23 cellular contexts compared by ENCODE assay signal in genomic region chr4:155541716-155542115, GRCh38.
A peak's percentile ranks its signal among the peaks of the same experiment; 100 is the strongest.
DNase-seq lines count a peak whose midpoint lies in the region; ATAC-seq and TF ChIP-seq lines count a peak whose summit lies in the region.
"Had no signal": no experiment of that assay in that cellular context is flagged by ENCODE, and none has a peak within 500 bp of the region (broad histone marks: within the 10 kb centered on the region; RNA-seq: fewer than 3 reads in every experiment).

No MANE protein-coding gene starts in this region.

- no peaks in the 10 kb centered on the region for H3K9me3 Mint-ChIP-seq in activated naive CD8-positive, alpha-beta T cell treated with anti-CD3 and anti-CD28 coated beads for 36 hours
- H3K9me3 Mint-ChIP-seq: CD4-positive, alpha-beta T cell; T-cell had no signal

- no peaks in the 10 kb centered on the region for H3K36me3 ChIP-seq in Loucy (ENCODE audit: insufficient read depth, low read length)
- H3K36me3 ChIP-seq: BLaER1 treated with 17β-estradiol and CSF1 and Interleukin-3, amounts not matched to agents 10 nM and 100 nM had no signal

- no peaks in the 10 kb centered on the region for H4K20me1 ChIP-seq in Loucy (ENCODE audit: insufficient read depth, low read length, poor library complexity, severe bottlenecking)
- H4K20me1 ChIP-seq: BLaER1 treated with 17β-estradiol and CSF1 and Interleukin-3, amounts not matched to agents 10 nM and 100 nM had no signal

- peaks cover 21% of the 10 kb centered on the region for H3K4me1 ChIP-seq in Loucy (ENCODE audit: insufficient read depth, low read length, poor library complexity, severe bottlenecking)

- ATAC-seq in GM18517 (IDR thresholded peaks at IDR 0.05; ENCODE audit: unreplicated experiment) = no peak
- ATAC-seq: HCT116, PC-3, T-cell had no signal

- no peaks in the 10 kb centered on the region for H3K9me3 ChIP-seq in Loucy (ENCODE audit: insufficient read depth, low read depth, low read length)
- H3K9me3 ChIP-seq: BLaER1 treated with 17β-estradiol and CSF1 and Interleukin-3, amounts not matched to agents 10 nM and 100 nM had no signal

- peaks cover 4% of the 10 kb centered on the region for H3K27me3 Mint-ChIP-seq in activated naive CD8-positive, alpha-beta T cell treated with anti-CD3 and anti-CD28 coated beads for 36 hours

- H3K27ac Mint-ChIP-seq in activated naive CD8-positive, alpha-beta T cell treated with anti-CD3 and anti-CD28 coated beads for 36 hours = no peak overlapping the region
- H3K27ac Mint-ChIP-seq: CD4-positive, alpha-beta T cell; T-cell had no signal

- no peak overlapping the region for H3K4me2 ChIP-seq in Loucy (ENCODE audit: low read depth, low read length, poor library complexity, severe bottlenecking)
- H3K4me2 ChIP-seq: BLaER1 treated with 17β-estradiol and CSF1 and Interleukin-3, amounts not matched to agents 10 nM and 100 nM had no signal

- no peaks in the 10 kb centered on the region for H3K79me2 ChIP-seq in Loucy (ENCODE audit: insufficient read depth, low read length)

- H3K4me3 Mint-ChIP-seq in activated naive CD8-positive, alpha-beta T cell treated with anti-CD3 and anti-CD28 coated beads for 36 hours = no peak overlapping the region
- H3K4me3 Mint-ChIP-seq: CD4-positive, alpha-beta T cell; T-cell had no signal

- H3K27me3 ChIP-seq in Loucy (ENCODE audit: insufficient read depth, low read length, poor library complexity, severe bottlenecking) = no peaks in the 10 kb centered on the region
- H3K27me3 ChIP-seq: BLaER1 treated with 17β-estradiol and CSF1 and Interleukin-3, amounts not matched to agents 10 nM and 100 nM had no signal

- H2AFZ ChIP-seq in Loucy (ENCODE audit: low read length) = 0 out of 2 replicates have a peak overlapping the region, but pooled peaks have one; percentile 11

- no peaks in the 10 kb centered on the region for H3F3A ChIP-seq in Loucy (ENCODE audit: low read depth)

- H3K9ac ChIP-seq in Loucy (ENCODE audit: low read depth, low read length, poor library complexity, severe bottlenecking) = no peak overlapping the region
- H3K9ac ChIP-seq: BLaER1 treated with 17β-estradiol and CSF1 and Interleukin-3, amounts not matched to agents 10 nM and 100 nM had no signal

- H3K4me3 ChIP-seq in Loucy (ENCODE audit: low read length, poor library complexity, severe bottlenecking) = no peak overlapping the region
- H3K4me3 ChIP-seq: BLaER1 treated with 17β-estradiol and CSF1 and Interleukin-3, amounts not matched to agents 10 nM and 100 nM had no signal

- no peaks in the 10 kb centered on the region for H3K36me3 Mint-ChIP-seq in activated naive CD8-positive, alpha-beta T cell treated with anti-CD3 and anti-CD28 coated beads for 36 hours
- H3K36me3 Mint-ChIP-seq: T-cell had no signal

- no peaks in the 10 kb centered on the region for H3K9me2 ChIP-seq in Loucy (replicated peaks; ENCODE audit: low read depth, low read length)

- no peak for TF ChIP-seq CTCF in Loucy (conservative IDR thresholded peaks at IDR 0.05; ENCODE audit: low read length)

- peak; percentile 22 for DNase-seq in EH (ENCODE audit: low read depth)
- DNase-seq in amniotic epithelial cell (ENCODE audit: low read depth) = peak; percentile 69
- DNase-seq in fibroblast of peridontal ligament (ENCODE audit: extremely low read depth) = peak; percentile 8
- no peak for DNase-seq in GM19240 (ENCODE audit: insufficient read length, low spot score)
- no peak for DNase-seq in activated naive CD8-positive, alpha-beta T cell treated with anti-CD3 and anti-CD28 coated beads for 36 hours
- no peak for DNase-seq in mesenteric fat pad (ENCODE audit: low spot score)
- DNase-seq: AML-193; CD4-positive, alpha-beta T cell; KBM-7; NCI-H1092 treated with DMSO at 0.1 percent for 48 hours; NCI-H1436; NCI-H187; NCI-H2081 treated with DMSO at 0.1 percent for 48 hours; NCI-H524 treated with DMSO at 0.1 percent for 48 hours; NCI-H82; NK-92 treated with Interleukin-12 subunit alpha and Interleukin-12 subunit beta, amount 100 ng/mL, for 24 hours; PC-3; SHP77; T-cell had no signal

- no peaks in the 10 kb centered on the region for H3K4me1 Mint-ChIP-seq in activated naive CD8-positive, alpha-beta T cell treated with anti-CD3 and anti-CD28 coated beads for 36 hours
- H3K4me1 Mint-ChIP-seq: T-cell had no signal

Comparison
In these comparisons a context has a peak if more than half of its experiments do, and no peak if none do; other contexts are left out.
1. DNase-seq: peak in EH (single experiment), amniotic epithelial cell (single experiment) and fibroblast of peridontal ligament (single experiment); none in GM19240 (single experiment), activated naive CD8-positive, alpha-beta T cell treated with anti-CD3 and anti-CD28 coated beads for 36 hours (single experiment) and mesenteric fat pad (single experiment).